1 cellular context compared by ENCODE assay signal in the genomic region with DNA sequence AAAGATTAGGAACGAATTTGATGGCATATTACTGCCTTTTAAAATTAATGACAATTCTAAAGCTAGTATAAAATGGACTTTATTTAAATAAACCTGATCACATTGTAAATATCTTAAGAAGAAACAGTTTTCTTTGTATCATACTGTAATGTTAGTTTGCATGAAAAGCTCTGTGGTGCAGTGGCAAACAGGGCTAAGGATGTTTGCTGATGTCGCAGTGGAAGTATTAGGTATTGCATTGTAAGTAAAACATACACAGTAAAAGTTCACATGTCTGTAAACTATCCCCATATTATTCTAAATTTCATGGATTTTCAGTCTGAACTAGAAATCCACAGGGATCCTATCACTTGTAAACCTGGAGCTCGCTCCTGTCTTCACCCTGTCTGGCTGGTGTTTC.
TF ChIP-seq lines count a peak whose summit lies in the region.

No MANE protein-coding gene starts in this region.

TF ChIP-seq in SK-N-SH treated with all-trans-retinoic acid at 6 μM for 48 hours, 23 proteins besides CTCF, POLR2A, EP300 and RAD21 (continued from another document):
- no peak for TF ChIP-seq ZNF565 (CRISPR knock-in tag; conservative IDR thresholded peaks at IDR 0.05; ENCODE audit: low read depth)
